In the genomic region with DNA sequence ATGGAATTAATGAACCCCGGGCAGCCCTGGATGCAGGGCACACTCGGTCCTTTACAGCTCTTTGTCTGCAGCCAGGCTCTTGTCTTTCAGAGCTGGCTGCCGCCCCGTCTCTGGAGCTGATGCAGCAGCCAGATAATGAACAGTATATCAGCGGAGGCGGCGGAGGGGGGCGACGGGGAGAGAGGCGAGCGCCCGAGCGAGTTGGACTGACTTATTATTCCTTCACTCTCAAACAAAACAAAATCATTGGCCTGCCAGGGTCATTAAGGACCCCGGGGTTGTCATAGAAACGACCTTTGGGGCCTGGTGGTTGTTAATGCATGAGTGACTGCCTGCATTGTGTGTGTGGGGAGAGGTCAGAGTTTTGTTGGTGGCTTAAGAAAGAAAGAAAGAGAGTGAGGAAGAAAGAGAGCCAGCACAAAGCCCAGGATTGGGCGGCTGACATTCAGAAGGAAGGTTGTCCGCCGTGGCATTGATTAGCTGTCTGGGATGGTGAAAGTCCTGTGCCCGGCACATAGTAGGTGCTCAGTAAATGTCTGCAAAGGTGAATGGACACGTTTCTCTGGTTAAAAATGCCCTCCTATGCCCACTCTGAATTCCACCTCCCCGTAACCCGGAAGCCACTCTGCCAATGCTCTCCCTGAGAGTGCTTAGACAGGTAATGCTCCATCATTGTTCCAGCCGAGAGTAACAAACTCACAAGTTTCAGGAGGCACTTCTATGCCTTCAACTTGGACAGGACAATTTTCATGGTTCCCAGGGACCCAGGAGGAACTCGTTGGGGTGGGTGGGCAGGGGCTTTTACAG, we compare ENCODE assay signal across 9 cellular contexts.
DNase-seq lines count a peak whose midpoint lies in the region; ATAC-seq and TF ChIP-seq lines count a peak whose summit lies in the region.
"Had no signal": no experiment of that assay in that cellular context is flagged by ENCODE, and none has a peak within 500 bp of the region (broad histone marks: within the 10 kb centered on the region; RNA-seq: fewer than 3 reads in every experiment).

No MANE protein-coding gene starts in this region.

- no peaks in the 10 kb centered on the region for H3K36me3 Mint-ChIP-seq in stimulated activated effector memory CD8-positive, alpha-beta T cell treated with anti-CD3 and anti-CD28 coated beads, Interleukin-12 subunit alpha, Interleukin-12 subunit beta, amount 100 ng/mL, for 72 hours

- H3K4me3 Mint-ChIP-seq in stimulated activated effector memory CD8-positive, alpha-beta T cell treated with anti-CD3 and anti-CD28 coated beads, Interleukin-12 subunit alpha, Interleukin-12 subunit beta, amount 100 ng/mL, for 72 hours = no peak overlapping the region

- peak; percentile 42 for ATAC-seq in left lobe of liver
- no peak for ATAC-seq in stimulated activated effector memory CD8-positive, alpha-beta T cell treated with anti-CD3 and anti-CD28 coated beads, Interleukin-12 subunit alpha, Interleukin-12 subunit beta, amount 100 ng/mL, for 72 hours

- H3K27ac Mint-ChIP-seq in stimulated activated effector memory CD8-positive, alpha-beta T cell treated with anti-CD3 and anti-CD28 coated beads, Interleukin-12 subunit alpha, Interleukin-12 subunit beta, amount 100 ng/mL, for 72 hours = no peak overlapping the region

- no peak overlapping the region for H3K4me3 ChIP-seq in astrocyte of the spinal cord (ENCODE audit: low read depth, low read length)
- H3K4me3 ChIP-seq: SK-N-MC had no signal

- in situ Hi-C loops in astrocyte of the spinal cord (cut with HindIII; ENCODE audit: low sequenced_read_pairs) = no loop called here

- no peak for TF ChIP-seq CTCF in astrocyte of the spinal cord (IDR thresholded peaks at IDR 0.05; ENCODE audit: low read depth, low read length)

- no peaks in the 10 kb centered on the region for H3K9me3 Mint-ChIP-seq in stimulated activated effector memory CD8-positive, alpha-beta T cell treated with anti-CD3 and anti-CD28 coated beads, Interleukin-12 subunit alpha, Interleukin-12 subunit beta, amount 100 ng/mL, for 72 hours

- DNase-seq in NCI-H1092 (lab: John Stamatoyannopoulos, UW) (peak; percentile 14), astrocyte of the spinal cord (ENCODE audit: low read depth, low spot score) (peak; percentile 28), left lobe of liver (ENCODE audit: low spot score) (no peak), retina (peak; percentile 94), NCI-H1694 treated with DMSO at 0.1 percent for 48 hours (lab: John Stamatoyannopoulos, UW) (no peak), DMS 273 treated with DMSO at 0.1 percent for 48 hours (lab: John Stamatoyannopoulos, UW) (no peak)
- no peak for DNase-seq in stimulated activated naive CD4-positive, alpha-beta T cell treated with Interleukin-2 at 50 U/mL for 16 hours (lab: John Stamatoyannopoulos, UW)
- DNase-seq in stimulated activated effector memory CD8-positive, alpha-beta T cell treated with anti-CD3 and anti-CD28 coated beads, Interleukin-12 subunit alpha, Interleukin-12 subunit beta, amount 100 ng/mL, for 72 hours (ENCODE audit: low spot score in 2 of 2) = no peak

- H3K4me1 Mint-ChIP-seq in stimulated activated effector memory CD8-positive, alpha-beta T cell treated with anti-CD3 and anti-CD28 coated beads, Interleukin-12 subunit alpha, Interleukin-12 subunit beta, amount 100 ng/mL, for 72 hours = no peaks in the 10 kb centered on the region

Comparison
In these comparisons a context has a peak if more than half of its experiments do, and no peak if none do; other contexts are left out.
1. DNase-seq: peak in NCI-H1092 (single experiment), astrocyte of the spinal cord (single experiment) and retina (single experiment); none in left lobe of liver (single experiment), NCI-H1694 treated with DMSO at 0.1 percent for 48 hours (single experiment), DMS 273 treated with DMSO at 0.1 percent for 48 hours (single experiment), stimulated activated naive CD4-positive, alpha-beta T cell treated with Interleukin-2 at 50 U/mL for 16 hours (single experiment) and stimulated activated effector memory CD8-positive, alpha-beta T cell treated with anti-CD3 and anti-CD28 coated beads, Interleukin-12 subunit alpha, Interleukin-12 subunit beta, amount 100 ng/mL, for 72 hours (0 of 2).